8 cellular contexts compared by ENCODE assay signal in the genomic region with DNA sequence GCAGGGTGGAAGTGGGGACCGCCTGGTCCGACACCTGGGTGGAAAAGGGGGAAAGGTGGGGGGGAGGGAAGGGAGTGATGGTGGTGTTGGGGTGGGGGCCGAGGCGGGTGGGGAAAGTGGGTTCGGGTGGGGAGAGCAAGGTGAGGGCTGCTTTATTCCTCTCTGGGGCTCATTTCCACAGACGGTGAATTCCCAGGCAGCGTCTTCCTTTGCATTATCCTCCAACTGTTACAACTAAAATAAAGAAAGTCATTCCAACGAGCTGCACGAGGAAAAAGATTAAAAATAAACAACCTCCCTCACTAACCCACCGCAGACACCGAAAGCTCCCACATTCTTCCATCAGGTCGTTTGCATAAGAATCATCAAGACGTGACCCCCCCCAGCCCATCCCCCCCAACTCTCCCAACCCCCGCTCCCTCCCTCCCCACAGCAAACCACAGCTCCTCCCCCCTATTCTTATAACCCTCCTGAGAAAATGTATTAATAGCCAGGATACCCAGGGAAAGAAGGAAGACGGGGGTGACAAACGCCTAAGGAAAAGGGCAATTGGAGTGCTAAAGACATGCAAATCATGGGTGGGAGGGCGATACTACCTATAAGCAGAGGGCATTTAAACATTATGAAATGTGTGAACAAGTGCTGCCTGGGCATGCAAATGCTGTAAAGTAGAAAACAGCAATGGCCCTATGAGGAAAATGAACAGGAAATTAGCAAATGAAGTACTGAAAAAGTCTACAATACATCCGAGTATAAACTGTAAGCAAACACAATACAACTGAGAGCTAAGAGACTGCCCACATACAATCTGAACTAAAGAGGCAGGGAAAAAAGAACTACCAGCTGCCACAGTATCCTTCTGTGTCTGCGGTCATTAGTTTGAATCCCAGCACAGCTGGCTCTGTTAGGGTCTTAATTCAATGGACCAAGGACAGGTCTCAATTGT. TPM values are rescaled to one million over a fixed set of nuclear protein-coding genes. Genes with fewer than 3 reads are reported as not detected.
DNase-seq lines count a peak whose midpoint lies in the region; ATAC-seq and TF ChIP-seq lines count a peak whose summit lies in the region.

No MANE protein-coding gene starts in this region.

- peak overlapping the region; percentile 76; the same call in 1 of the 2 replicates for H3K14ac ChIP-seq in H9 (ENCODE audit: insufficient read depth, low read length)

- peaks cover 75% of the 10 kb centered on the region for H3K27me3 Mint-ChIP-seq in activated T-cell treated with anti-CD3 and anti-CD28 coated beads, Interleukin-2, amount 50 U/mL, for 72 hours (ENCODE audit: low read depth)
- H3K27me3 Mint-ChIP-seq in H9 (ENCODE audit: low read depth) = peaks cover 5% of the 10 kb centered on the region

- no peaks in the 10 kb centered on the region for H3K36me3 Mint-ChIP-seq in activated T-cell treated with anti-CD3 and anti-CD28 coated beads, Interleukin-2, amount 50 U/mL, for 72 hours (ENCODE audit: insufficient read depth in 2 of 2)
- H3K36me3 Mint-ChIP-seq in H9 (ENCODE audit: insufficient read depth in 1 of 3, low read depth in 3 of 3) = no peaks in the 10 kb centered on the region; a peak in 2 of 7 replicates

- H3K4me1 Mint-ChIP-seq in activated T-cell treated with anti-CD3 and anti-CD28 coated beads, Interleukin-2, amount 50 U/mL, for 72 hours (ENCODE audit: low read depth) = peaks cover 35% of the 10 kb centered on the region
- H3K4me1 Mint-ChIP-seq in H9 = peaks cover 52 to 58% of the 10 kb centered on the region in 2 experiments

- peak overlapping the region; percentile 98 for H3K4me2 ChIP-seq in H9 (ENCODE audit: insufficient read depth, insufficient read length, low read length)

- peak overlapping the region; percentile 72 to 80 for H3K4me3 Mint-ChIP-seq in activated T-cell treated with anti-CD3 and anti-CD28 coated beads, Interleukin-2, amount 50 U/mL, for 72 hours
- H3K4me3 Mint-ChIP-seq in H9 = peak overlapping the region; percentile 88 to 91

- H3K9me3 ChIP-seq in H9 (ENCODE audit: control insufficient read depth, low read depth, low read length) (no peaks in the 10 kb centered on the region), left lung (no peaks in the 10 kb centered on the region), thoracic aorta (no peaks in the 10 kb centered on the region)

- peaks cover 21% of the 10 kb centered on the region for H3K23me2 ChIP-seq in H9 (ENCODE audit: insufficient read length, low read depth, low read length, poor library complexity, severe bottlenecking)

- peak overlapping the region; percentile 65 for H3K4me3 ChIP-seq in astrocyte of the spinal cord (ENCODE audit: low read depth, low read length)
- H3K4me3 ChIP-seq in left lung = peak overlapping the region; percentile 32 to 46
- H3K4me3 ChIP-seq in thoracic aorta = peak overlapping the region; percentile 90

- H3K9ac ChIP-seq in H9 (ENCODE audit: extremely low read depth, insufficient read length, low read length) = peak overlapping the region; percentile 65

- no peak overlapping the region for H4K5ac ChIP-seq in H9 (ENCODE audit: insufficient read length, low read depth, low read length)

- H3K27ac ChIP-seq in H9 (ENCODE audit: insufficient read length, low read depth, low read length) (peak overlapping the region; percentile 24), left lung (peak overlapping the region; percentile 21 to 69), thoracic aorta (peak overlapping the region; percentile 75 to 79)

- intact Hi-C loops in left lung (cut with DNase I) (no loop called here), sciatic nerve (cut with DNase I) (no loop called here)

- H3K4ac ChIP-seq in H9 (ENCODE audit: low read depth, low read length) = no peak overlapping the region

- H3K9me3 Mint-ChIP-seq in activated T-cell treated with anti-CD3 and anti-CD28 coated beads, Interleukin-2, amount 50 U/mL, for 72 hours = no peaks in the 10 kb centered on the region
- no peaks in the 10 kb centered on the region for H3K9me3 Mint-ChIP-seq in H9

- ATAC-seq in activated T-cell treated with anti-CD3 and anti-CD28 coated beads, Interleukin-2, amount 50 U/mL, for 72 hours (replicated peaks in 1 of 2) = no peak
- ATAC-seq in left lung (peak; percentile 35), thoracic aorta (ENCODE audit: insufficient number of reproducible peaks, low FRiP score, low read depth) (no peak), sciatic nerve (no peak)

- H4K20me1 ChIP-seq in H9 (ENCODE audit: control insufficient read depth, insufficient read depth, insufficient read length) = no peaks in the 10 kb centered on the region

- H4K91ac ChIP-seq in H9 (ENCODE audit: insufficient read length, low read depth, low read length) = no peak overlapping the region

- no peak overlapping the region for H2BK12ac ChIP-seq in H9 (ENCODE audit: insufficient read length, low read depth, low read length)

- no peak overlapping the region for H3T11ph ChIP-seq in H9 (ENCODE audit: low read length)

- H2BK5ac ChIP-seq in H9 (ENCODE audit: insufficient read length, low read length) = no peak overlapping the region

- H3K18ac ChIP-seq in H9 (ENCODE audit: insufficient read length, low read depth, low read length) = peak overlapping the region; percentile 87

- H2BK120ac ChIP-seq in H9 (ENCODE audit: low read depth, low read length, poor library complexity, severe bottlenecking) = no peak overlapping the region

- H2AFZ ChIP-seq in H9 (ENCODE audit: low read length) = no peak overlapping the region

- in situ Hi-C loops in astrocyte of the spinal cord (cut with HindIII; ENCODE audit: low sequenced_read_pairs) = no loop called here

- TF ChIP-seq CTCF in H9 (conservative IDR thresholded peaks at IDR 0.05) (no peak), astrocyte of the spinal cord (IDR thresholded peaks at IDR 0.05; ENCODE audit: low read depth, low read length) (no peak), left lung (IDR thresholded peaks at IDR 0.05) (no peak), thoracic aorta (IDR thresholded peaks at IDR 0.05) (no peak)

- H3K23ac ChIP-seq in H9 (ENCODE audit: insufficient read length, low read depth, low read length) = no peak overlapping the region

- no peak overlapping the region for H4K8ac ChIP-seq in H9 (replicated peaks; ENCODE audit: insufficient read length, low read depth, low read length)

- no peak overlapping the region for H2BK15ac ChIP-seq in H9 (ENCODE audit: low read depth, low read length)

- DNase-seq in activated T-cell treated with anti-CD3 and anti-CD28 coated beads, Interleukin-2, amount 50 U/mL, for 72 hours = no peak
- no peak for DNase-seq in activated T-cell treated with anti-CD3 and anti-CD28 coated beads, Interleukin-2, amount 50 U/mL, for 1 hour
- peak; percentile 73 for DNase-seq in H9
- DNase-seq in NCI-H146 treated with DMSO at 0.1 percent for 48 hours (lab: John Stamatoyannopoulos, UW; ENCODE audit: unreplicated experiment) = peak; percentile 4
- peak; percentile 43 for DNase-seq in astrocyte of the spinal cord (ENCODE audit: low read depth, low spot score)
- DNase-seq in left lung = no peak
- DNase-seq in thoracic aorta (ENCODE audit: low spot score) = no peak
- DNase-seq in sciatic nerve (ENCODE audit: low spot score) = no peak

- no peaks in the 10 kb centered on the region for H3K79me2 ChIP-seq in H9 (ENCODE audit: insufficient read depth, low read length)

- H3K4me1 ChIP-seq in H9 (ENCODE audit: insufficient read depth, low read length) (peaks cover 1% of the 10 kb centered on the region), left lung (peaks cover 0 to 14% of the 10 kb centered on the region in 2 donors), thoracic aorta (ENCODE audit: control insufficient read depth in 1 of 2, low read depth in 2 of 2) (peaks cover 0 to 5% of the 10 kb centered on the region in 2 donors)

- H3K27me3 ChIP-seq in H9 (ENCODE audit: insufficient read depth, low read length) (no peaks in the 10 kb centered on the region), left lung (peaks cover 3 to 87% of the 10 kb centered on the region in 2 donors), thoracic aorta (replicated peaks; ENCODE audit: insufficient read depth) (no peaks in the 10 kb centered on the region)

- H2BK20ac ChIP-seq in H9 (ENCODE audit: low read depth, low read length, poor library complexity, severe bottlenecking) = no peak overlapping the region

- no CpG with 5 or more reads among the region's 19 CpGs for WGBS in H9 (ENCODE audit: extremely low coverage, insufficient read length, low lambda C conversion rate)

- no peak overlapping the region for H3K56ac ChIP-seq in H9 (ENCODE audit: insufficient read length, low read depth, low read length)

- H3K27ac Mint-ChIP-seq in activated T-cell treated with anti-CD3 and anti-CD28 coated beads, Interleukin-2, amount 50 U/mL, for 72 hours = no peak overlapping the region
- peak overlapping the region; percentile 96 to 98 (median 97) for H3K27ac Mint-ChIP-seq in H9

- no peak overlapping the region for H2AK5ac ChIP-seq in H9 (ENCODE audit: insufficient read length, low read length)

- no peaks in the 10 kb centered on the region for H3K36me3 ChIP-seq in left lung
- no peaks in the 10 kb centered on the region for H3K36me3 ChIP-seq in thoracic aorta

- H3K79me1 ChIP-seq in H9 (ENCODE audit: insufficient read depth, low read depth, low read length, poor library complexity, severe bottlenecking) = no peaks in the 10 kb centered on the region

RNA-seq across cellular contexts. Expression of a gene that starts 2.6 kb away (rescaled TPM):
- total RNA-seq in activated T-cell treated with anti-CD3 and anti-CD28 coated beads, Interleukin-2, amount 50 U/mL, for 72 hours = under 1 TPM in 1 of 2 donors, not detected in 1; 0.07 TPM
- 4.2 TPM in 2 replicates for total RNA-seq in H9 (2021)
- total RNA-seq in left lung = 1 to 10 TPM in 1 of 2 donors, under 1 TPM in 1; 0.71 to 1.3 TPM
- 1 to 10 TPM; 1.2 to 2.5 TPM for total RNA-seq in thoracic aorta
- total RNA-seq in sciatic nerve = 3.1 TPM

Comparison
In these comparisons a context has a peak if more than half of its experiments do, and no peak if none do; other contexts are left out.
1. DNase-seq: peak in H9 (single experiment), NCI-H146 treated with DMSO at 0.1 percent for 48 hours (single experiment) and astrocyte of the spinal cord (single experiment); none in activated T-cell treated with anti-CD3 and anti-CD28 coated beads, Interleukin-2, amount 50 U/mL, for 72 hours (0 of 2), activated T-cell treated with anti-CD3 and anti-CD28 coated beads, Interleukin-2, amount 50 U/mL, for 1 hour (single experiment), left lung (0 of 2), thoracic aorta (single experiment) and sciatic nerve (single experiment).
2. H3K27ac ChIP-seq: peak in every context shown above with its lines; median percentile 77 in thoracic aorta; 45 in left lung; 24 in H9.
3. H3K4me3 ChIP-seq: peak in every context shown above with its lines; median percentile 90 in thoracic aorta; 65 in astrocyte of the spinal cord; 39 in left lung.